In genomic region chr5:150490296-150490669, GRCh38 we compare ENCODE assay signal across 1 cellular context.
TF ChIP-seq lines count a peak whose summit lies in the region.

No MANE protein-coding gene starts in this region.

TF ChIP-seq in H1, 55 proteins besides CTCF, POLR2A, EP300 and RAD21:
- TF ChIP-seq CTBP2 (IDR thresholded peaks at IDR 0.05; ENCODE audit: borderline replicate concordance, insufficient read depth, insufficient read length, low read length) (no peak), POLR2AphosphoS5 (IDR thresholded peaks at IDR 0.05; ENCODE audit: low read depth, low read length) (no peak), HDAC6 (IDR thresholded peaks at IDR 0.05; ENCODE audit: low read depth, low read length) (no peak), TBP (IDR thresholded peaks at IDR 0.05; ENCODE audit: low read depth, low read length) (no peak), SIX5 (IDR thresholded peaks at IDR 0.05; ENCODE audit: low read depth, low read length) (no peak), CHD7 (IDR thresholded peaks at IDR 0.05; ENCODE audit: insufficient replicate concordance, low read length) (no peak), CHD2 (IDR thresholded peaks at IDR 0.05; ENCODE audit: low read length) (no peak), EZH2 (IDR thresholded peaks at IDR 0.05; ENCODE audit: low read depth, low read length, severe bottlenecking) (no peak), SIRT6 (IDR thresholded peaks at IDR 0.05; ENCODE audit: low read length) (no peak), SAP30 (IDR thresholded peaks at IDR 0.05; ENCODE audit: insufficient read depth, insufficient replicate concordance, low read length) (no peak), CBX8 (IDR thresholded peaks at IDR 0.05; ENCODE audit: borderline replicate concordance, low read depth, low read length) (no peak), ZNF274 (IDR thresholded peaks at IDR 0.05; ENCODE audit: borderline replicate concordance, extremely low read depth, low read length) (no peak), SRF (IDR thresholded peaks at IDR 0.05; ENCODE audit: low read depth, low read length) (no peak)
